In genomic region chr1:172449585-172450523, GRCh38 we compare ENCODE assay signal across 1 cellular context.
TF ChIP-seq lines count a peak whose summit lies in the region.

No MANE protein-coding gene starts in this region.

TF ChIP-seq in K562, 482 proteins besides CTCF, POLR2A, EP300 and RAD21 (continued from another document and continues in another):
- TF ChIP-seq ATF3 (IDR thresholded peaks at IDR 0.05) (no peak), ATF3 (CRISPR knock-in tag; conservative IDR thresholded peaks at IDR 0.05) (0 out of 2 replicates have a peak, but pooled peaks have one; percentile 30), ZFP1 (CRISPR knock-in tag; IDR thresholded peaks at IDR 0.05) (no peak), POLR2G (IDR thresholded peaks at IDR 0.05; ENCODE audit: low read depth, low read length) (no peak), VEZF1 (CRISPR knock-in tag; IDR thresholded peaks at IDR 0.05) (no peak), NRF1 (conservative IDR thresholded peaks at IDR 0.05 in 1 of 2, IDR thresholded peaks at IDR 0.05 in 1 of 2) (peak; percentile 80 to 84), RAD51 (IDR thresholded peaks at IDR 0.05; ENCODE audit: borderline replicate concordance, low read depth) (no peak), MAX (CRISPR knock-in tag; IDR thresholded peaks at IDR 0.05) (no peak; the same call in 1 of the 2 replicates), JUN (IDR thresholded peaks at IDR 0.05; ENCODE audit: borderline replicate concordance, low read depth, low read length) (no peak), JUN (CRISPR knock-in tag; IDR thresholded peaks at IDR 0.05; ENCODE audit: borderline replicate concordance) (no peak), ZNF609 (CRISPR knock-in tag; IDR thresholded peaks at IDR 0.05; ENCODE audit: borderline replicate concordance) (no peak), PTRF (tag; IDR thresholded peaks at IDR 0.05) (no peak), TAF7 (tag; IDR thresholded peaks at IDR 0.05) (peak; percentile 76), NCOA2 (IDR thresholded peaks at IDR 0.05; ENCODE audit: partially characterized antibody in 2 of 2) (no peak), SMARCC2 (IDR thresholded peaks at IDR 0.05; ENCODE audit: low read depth) (no peak), CHD4 (IDR thresholded peaks at IDR 0.05; ENCODE audit: insufficient read depth, insufficient replicate concordance, low read depth, low read length, poor library complexity, severe bottlenecking) (no peak), ZNF253 (CRISPR knock-in tag; conservative IDR thresholded peaks at IDR 0.05) (no peak), ZNF764 (CRISPR knock-in tag; IDR thresholded peaks at IDR 0.05; ENCODE audit: low read depth) (no peak), ESRRB (CRISPR knock-in tag; IDR thresholded peaks at IDR 0.05; ENCODE audit: borderline replicate concordance) (no peak), YBX1 (IDR thresholded peaks at IDR 0.05) (no peak), ID3 (CRISPR knock-in tag; IDR thresholded peaks at IDR 0.05) (no peak), ID3 (tag; IDR thresholded peaks at IDR 0.05) (peak; percentile 36; the same call in 1 of the 2 replicates), ZNF507 (tag; conservative IDR thresholded peaks at IDR 0.05) (no peak), TEAD2 (tag; IDR thresholded peaks at IDR 0.05) (no peak), TEAD1 (CRISPR knock-in tag; IDR thresholded peaks at IDR 0.05) (no peak), MTA1 (IDR thresholded peaks at IDR 0.05; ENCODE audit: borderline replicate concordance) (no peak), NBN (IDR thresholded peaks at IDR 0.05; ENCODE audit: low read depth) (no peak), HCFC1 (IDR thresholded peaks at IDR 0.05; ENCODE audit: low read depth, low read length) (peak; percentile 57), HNRNPL (IDR thresholded peaks at IDR 0.05; ENCODE audit: low read depth, low read length) (no peak), U2AF2 (optimal IDR thresholded peaks at IDR 0.05; ENCODE audit: low read depth, low read length) (no peak), REST (CRISPR knock-in tag; IDR thresholded peaks at IDR 0.05; ENCODE audit: low read depth) (no peak), DACH1 (IDR thresholded peaks at IDR 0.05; ENCODE audit: partially characterized antibody) (no peak), FOS (IDR thresholded peaks at IDR 0.05; ENCODE audit: extremely low read depth, insufficient read length) (no peak), MYC (IDR thresholded peaks at IDR 0.05; ENCODE audit: low read depth, low read length) (peak; percentile 62; the same call in 1 of the 2 replicates), MYC (CRISPR knock-in tag; IDR thresholded peaks at IDR 0.05; ENCODE audit: borderline replicate concordance, low read depth) (no peak), KAT8 (IDR thresholded peaks at IDR 0.05; ENCODE audit: low read depth) (no peak), ZFP91 (CRISPR knock-in tag; IDR thresholded peaks at IDR 0.05) (no peak), ZHX1 (conservative IDR thresholded peaks at IDR 0.05; ENCODE audit: low read length) (0 out of 2 replicates have a peak, but pooled peaks have one; percentile 76), BRD4 (IDR thresholded peaks at IDR 0.05) (no peak), ZNF395 (CRISPR knock-in tag; IDR thresholded peaks at IDR 0.05) (peak; percentile 78; the same call in 1 of the 2 replicates), E2F8 (IDR thresholded peaks at IDR 0.05; ENCODE audit: low read depth, partially characterized antibody) (no peak)
